In genomic region chr11:44725016-44725651, GRCh38 we compare ENCODE assay signal across 15 cellular contexts. TPM values are rescaled to one million over a fixed set of nuclear protein-coding genes. Genes with fewer than 3 reads are reported as not detected.
DNase-seq lines count a peak whose midpoint lies in the region; ATAC-seq and TF ChIP-seq lines count a peak whose summit lies in the region.
"Had no signal": no experiment of that assay in that cellular context is flagged by ENCODE, and none has a peak within 500 bp of the region (broad histone marks: within the 10 kb centered on the region; RNA-seq: fewer than 3 reads in every experiment).

No MANE protein-coding gene starts in this region.

- peak overlapping the region; percentile 82 for H3K4me3 Mint-ChIP-seq in CD8-positive, alpha-beta T cell
- peak overlapping the region; percentile 76 for H3K4me3 Mint-ChIP-seq in activated T-helper 17 cell treated with anti-CD3 and anti-CD28 coated beads, Interleukin-2, amount 50 U/mL, for 72 hours

- H3K79me1 ChIP-seq in mesendoderm (ENCODE audit: low read length): no peaks in the 10 kb centered on the region

- no peaks in the 10 kb centered on the region for H3K36me3 ChIP-seq in CD8-positive, alpha-beta T cell (ENCODE audit: insufficient read depth, low read length)
- no peaks in the 10 kb centered on the region for H3K36me3 ChIP-seq in mesendoderm (ENCODE audit: control insufficient read depth, insufficient read depth, low read length)
- H3K36me3 ChIP-seq: brain microvascular endothelial cell, prostate gland, SJSA1, thoracic aorta had no signal

- H4K8ac ChIP-seq in mesendoderm (ENCODE audit: low read depth, low read length): no peak overlapping the region

- no peaks in the 10 kb centered on the region for H3K9me3 Mint-ChIP-seq in CD8-positive, alpha-beta T cell
- no peaks in the 10 kb centered on the region for H3K9me3 Mint-ChIP-seq in activated T-helper 17 cell treated with anti-CD3 and anti-CD28 coated beads, Interleukin-2, amount 50 U/mL, for 72 hours

- H3K27ac ChIP-seq in CD8-positive, alpha-beta T cell (ENCODE audit: low read depth, low read length): no peak overlapping the region
- H3K27ac ChIP-seq in mesendoderm (ENCODE audit: low read depth, low read length): no peak overlapping the region
- H3K27ac ChIP-seq: brain microvascular endothelial cell, C4-2B, SJSA1, thoracic aorta had no signal

- H2AK5ac ChIP-seq in mesendoderm (ENCODE audit: low read length): no peak overlapping the region

- peak overlapping the region; percentile 29 for H3K56ac ChIP-seq in mesendoderm (ENCODE audit: low read length)

- no peaks in the 10 kb centered on the region for H3K36me3 Mint-ChIP-seq in CD8-positive, alpha-beta T cell
- H3K36me3 Mint-ChIP-seq in activated T-helper 17 cell treated with anti-CD3 and anti-CD28 coated beads, Interleukin-2, amount 50 U/mL, for 72 hours (ENCODE audit: low read depth): no peaks in the 10 kb centered on the region

- no peak overlapping the region for H3K4ac ChIP-seq in mesendoderm (ENCODE audit: low read depth, low read length)

- peaks cover 18% of the 10 kb centered on the region for H3K4me1 ChIP-seq in CD8-positive, alpha-beta T cell (ENCODE audit: insufficient read depth, low read length)
- H3K4me1 ChIP-seq in mesendoderm (ENCODE audit: control insufficient read depth, low read depth, low read length): peaks cover 18% of the 10 kb centered on the region
- H3K4me1 ChIP-seq: prostate gland had no signal

- H3K27me3 ChIP-seq in CD8-positive, alpha-beta T cell (ENCODE audit: insufficient read depth, low read length): peaks cover 3% of the 10 kb centered on the region
- H3K27me3 ChIP-seq in mesendoderm (ENCODE audit: insufficient read depth, low read length, poor library complexity): no peaks in the 10 kb centered on the region

- POLR2A ChIA-PET in CD8-positive, alpha-beta T cell (lab: Charles Lee): no interaction called here

- H3K9ac ChIP-seq in mesendoderm (ENCODE audit: low read length): no peak overlapping the region

- no peaks in the 10 kb centered on the region for H3K9me3 ChIP-seq in CD8-positive, alpha-beta T cell (ENCODE audit: low read length)
- H3K9me3 ChIP-seq: prostate gland, thoracic aorta had no signal

- H2BK15ac ChIP-seq in mesendoderm (replicated peaks; ENCODE audit: low read depth): no peak overlapping the region

- intact Hi-C loops in CD8-positive, alpha-beta T cell (cut with DNase I, micrococcal nuclease): loop anchor here (5.0 kb wide), 4 partner anchors 43 to 167 kb away; partner anchors contain the start of gene CD82 (in 1 of the 2)

- H3K27me3 Mint-ChIP-seq in CD8-positive, alpha-beta T cell (ENCODE audit: low read depth): peaks cover 7% of the 10 kb centered on the region
- no peaks in the 10 kb centered on the region for H3K27me3 Mint-ChIP-seq in activated T-helper 17 cell treated with anti-CD3 and anti-CD28 coated beads, Interleukin-2, amount 50 U/mL, for 72 hours

- no peak overlapping the region for H3K27ac Mint-ChIP-seq in CD8-positive, alpha-beta T cell
- H3K27ac Mint-ChIP-seq in activated T-helper 17 cell treated with anti-CD3 and anti-CD28 coated beads, Interleukin-2, amount 50 U/mL, for 72 hours: no peak overlapping the region

- peaks cover 30% of the 10 kb centered on the region for H3K4me1 Mint-ChIP-seq in CD8-positive, alpha-beta T cell (ENCODE audit: low read depth)
- H3K4me1 Mint-ChIP-seq in activated T-helper 17 cell treated with anti-CD3 and anti-CD28 coated beads, Interleukin-2, amount 50 U/mL, for 72 hours: peaks cover 26% of the 10 kb centered on the region

- DNase-seq in A172 (ENCODE audit: low spot score) (peak; percentile 35), mesendoderm (peak; percentile 80), occipital lobe (lab: John Stamatoyannopoulos, UW) (no peak)
- DNase-seq in CD8-positive, alpha-beta T cell: no peak
- DNase-seq: activated CD8-positive, alpha-beta T cell treated with anti-CD3 and anti-CD28 coated beads, Interleukin-2, amount 10 ng/mL, durations not matched to agents 7 days and 5 days; brain microvascular endothelial cell; foreskin melanocyte had no signal

- H2BK120ac ChIP-seq in mesendoderm (ENCODE audit: low read depth, low read length): no peak overlapping the region

- CTCF ChIA-PET in CD8-positive, alpha-beta T cell (lab: Charles Lee): interaction anchor here (0.6 to 2.2 kb wide), 7 partner anchors 17 to 478 kb away, joined by 3 to 12 read pairs (median 4); no protein-coding TSS in a partner anchor

- H4K5ac ChIP-seq in mesendoderm (ENCODE audit: low read length): no peak overlapping the region

- no peak overlapping the region for H3K4me3 ChIP-seq in CD8-positive, alpha-beta T cell (ENCODE audit: low read depth, low read length)
- no peak overlapping the region for H3K4me3 ChIP-seq in mesendoderm (ENCODE audit: low read length)
- H3K4me3 ChIP-seq: prostate gland, SJSA1, thoracic aorta had no signal

- no peak overlapping the region for H2BK5ac ChIP-seq in mesendoderm (ENCODE audit: low read length)

- no peak overlapping the region for H3K23ac ChIP-seq in mesendoderm (ENCODE audit: low read length)

- no peaks in the 10 kb centered on the region for H3K79me2 ChIP-seq in mesendoderm (ENCODE audit: control insufficient read depth, insufficient read depth, low read length)

- WGBS in mesendoderm (ENCODE audit: extremely low coverage, insufficient coverage, low lambda C conversion rate): no CpG with 5 or more reads among the region's 11 CpGs

- TF ChIP-seq CTCF in CD8-positive, alpha-beta T cell (IDR thresholded peaks at IDR 0.05): no peak

- H3K18ac ChIP-seq in mesendoderm (ENCODE audit: low read length): peak overlapping the region; percentile 52

- ATAC-seq in CD8-positive, alpha-beta T cell: no peak
- ATAC-seq in activated T-helper 17 cell treated with anti-CD3 and anti-CD28 coated beads, Interleukin-2, amount 50 U/mL, for 72 hours (replicated peaks): no peak
- ATAC-seq in GM18517 (IDR thresholded peaks at IDR 0.05; ENCODE audit: unreplicated experiment): no peak
- ATAC-seq in HG02938 (IDR thresholded peaks at IDR 0.05; ENCODE audit: unreplicated experiment): no peak
- no peak for ATAC-seq in GM18868 (IDR thresholded peaks at IDR 0.05; ENCODE audit: unreplicated experiment)
- ATAC-seq: activated CD8-positive, alpha-beta T cell treated with anti-CD3 and anti-CD28 coated beads, Interleukin-2, amount 10 ng/mL, durations not matched to agents 7 days and 5 days had no signal

- H3K4me2 ChIP-seq in mesendoderm (ENCODE audit: low read length): no peak overlapping the region

RNA-seq across cellular contexts. Expression of gene TSPAN18, which starts 1.6 kb away (rescaled TPM):
- total RNA-seq in A172 (2014; rRNA removed; shearing (Covaris generic)): not detected in 2 replicates
- 1 to 10 TPM; 6.1 to 6.3 TPM for total RNA-seq in CD8-positive, alpha-beta T cell
- 1 to 10 TPM; 3.3 to 3.9 TPM for total RNA-seq in activated T-helper 17 cell treated with anti-CD3 and anti-CD28 coated beads, Interleukin-2, amount 50 U/mL, for 72 hours
- polyA plus RNA-seq in mesendoderm (2013, experiment 1 of 2): 10.5 TPM
- polyA plus RNA-seq in mesendoderm (2013, experiment 2 of 2): 10.5 TPM
- total RNA-seq in occipital lobe: 19.7 TPM

Comparison
In these comparisons a context has a peak if more than half of its experiments do, and no peak if none do; other contexts are left out.
1. DNase-seq: peak in A172 (single experiment) and mesendoderm (single experiment); none in CD8-positive, alpha-beta T cell (0 of 7) and occipital lobe (single experiment).